ENCODE assay signal across 34 cellular contexts in the genomic region with DNA sequence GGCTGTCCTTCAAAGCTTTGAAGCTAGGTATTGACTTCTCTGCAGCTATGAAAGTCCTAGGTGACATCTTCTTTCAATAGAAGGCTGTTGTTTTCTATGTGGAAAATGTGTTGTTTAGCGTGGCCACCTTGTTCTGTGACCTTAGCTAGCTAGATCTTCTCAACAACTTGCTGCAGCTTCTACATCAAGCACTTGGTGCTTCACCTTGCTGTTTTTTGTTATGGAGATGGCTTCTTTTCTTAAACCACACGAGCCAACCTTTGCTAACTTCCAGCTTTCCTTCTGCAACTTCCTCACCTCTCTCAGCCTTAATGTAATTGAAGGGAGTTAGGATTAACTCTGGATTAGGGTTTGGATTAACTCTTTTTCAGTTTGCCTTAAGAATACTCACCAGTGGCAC.
"Had no signal": no experiment of that assay in that cellular context is flagged by ENCODE, and none has a peak within 500 bp of the region (broad histone marks: within the 10 kb centered on the region; RNA-seq: fewer than 3 reads in every experiment).

No MANE protein-coding gene starts in this region.

- H3K36me3 Mint-ChIP-seq: activated naive CD8-positive, alpha-beta T cell; T-cell had no signal

- DNase-seq: activated CD4-positive, alpha-beta memory T cell treated with anti-CD3 and anti-CD28 coated beads, Interleukin-2, amount 10 ng/mL, durations not matched to agents 7 days and 5 days; activated CD4-positive, alpha-beta T cell treated with anti-CD3 and anti-CD28 coated beads for 1 hour; activated CD4-positive, alpha-beta T cell treated with anti-CD3 and anti-CD28 coated beads for 4 hours; activated CD4-positive, alpha-beta T cell treated with anti-CD3 and anti-CD28 coated beads, Interleukin-2, amount 10 ng/mL, durations not matched to agents 7 days and 5 days; activated CD4-positive, alpha-beta T cell treated with anti-CD3 and anti-CD28 coated beads, Interleukin-2, amount 50 U/mL, for 4 hours; activated CD8-positive, alpha-beta memory T cell treated with anti-CD3 and anti-CD28 coated beads, Interleukin-2, amount 50 U/mL, for 48 hours; activated effector memory CD4-positive, alpha-beta T cell treated with Interleukin-2 at 50 U/mL for 16 hours; activated gamma-delta T cell treated with Interleukin-2 at 50 U/mL for 16 hours; activated naive CD4-positive, alpha-beta T cell treated with anti-CD3 and anti-CD28 coated beads, Interleukin-2, amount 50 U/mL, for 16 hours; activated naive CD4-positive, alpha-beta T cell treated with Interleukin-2 at 50 U/mL for 16 hours; activated T-cell treated with anti-CD3 and anti-CD28 coated beads for 4 hours; activated T-cell treated with anti-CD3 and anti-CD28 coated beads, Interleukin-2, amount 50 U/mL, for 24 hours; activated T-cell treated with anti-CD3 and anti-CD28 coated beads, Interleukin-2, amount 50 U/mL, for 72 hours; amniotic stem cell; anterior cingulate cortex; brain microvascular endothelial cell; cortex of kidney; dermis blood vessel endothelial cell; effector CD4-positive, alpha-beta T cell; effector memory CD8-positive, alpha-beta T cell; esophagus squamous epithelium; foreskin melanocyte; heart right ventricle; T-cell; T1000 had no signal

- H3K27ac Mint-ChIP-seq: activated CD4-positive, alpha-beta memory T cell treated with anti-CD3 and anti-CD28 coated beads, Interleukin-2, amount 10 ng/mL, durations not matched to agents 7 days and 5 days; activated CD4-positive, alpha-beta T cell treated with anti-CD3 and anti-CD28 coated beads, Interleukin-2, amount 10 ng/mL, durations not matched to agents 7 days and 5 days; activated naive CD8-positive, alpha-beta T cell; activated T-cell treated with anti-CD3 and anti-CD28 coated beads, Interleukin-2, amount 50 U/mL, for 24 hours; activated T-cell treated with anti-CD3 and anti-CD28 coated beads, Interleukin-2, amount 50 U/mL, for 72 hours; effector memory CD8-positive, alpha-beta T cell; T-cell; T-helper 1 cell treated with Interleukin-12 subunit alpha and Interleukin-12 subunit beta and Interleukin-4 antibody, amounts not matched to agents 30 μg/mL and 1 μg/mL, for 36 hours; T-helper 2 cell treated with Interferon-gamma antibody and Interleukin-4, amounts not matched to agents 5 μg/mL and 100 μg/mL, for 36 hours had no signal

- H3K27me3 ChIP-seq: brain microvascular endothelial cell, esophagus squamous epithelium, gastroesophageal sphincter, heart right ventricle had no signal

- H3K4me1 Mint-ChIP-seq: activated CD4-positive, alpha-beta memory T cell treated with anti-CD3 and anti-CD28 coated beads, Interleukin-2, amount 10 ng/mL, durations not matched to agents 7 days and 5 days; activated CD4-positive, alpha-beta T cell treated with anti-CD3 and anti-CD28 coated beads, Interleukin-2, amount 10 ng/mL, durations not matched to agents 7 days and 5 days; T-cell had no signal

- FAIRE-seq: astrocyte, bronchial epithelial cell, colon, endothelial cell of umbilical vein had no signal

- H3K27ac ChIP-seq: brain microvascular endothelial cell, epithelial cell of prostate, esophagus squamous epithelium, gastroesophageal sphincter, heart right ventricle had no signal

- H3K9me3 ChIP-seq: esophagus squamous epithelium, gastroesophageal sphincter, heart right ventricle had no signal

- H3K9me3 Mint-ChIP-seq: activated CD4-positive, alpha-beta memory T cell treated with anti-CD3 and anti-CD28 coated beads, Interleukin-2, amount 10 ng/mL, durations not matched to agents 7 days and 5 days; activated CD4-positive, alpha-beta T cell treated with anti-CD3 and anti-CD28 coated beads, Interleukin-2, amount 10 ng/mL, durations not matched to agents 7 days and 5 days; activated T-cell treated with anti-CD3 and anti-CD28 coated beads, Interleukin-2, amount 50 U/mL, for 24 hours; activated T-cell treated with anti-CD3 and anti-CD28 coated beads, Interleukin-2, amount 50 U/mL, for 72 hours; effector memory CD8-positive, alpha-beta T cell; T-cell; T-helper 1 cell treated with Interleukin-12 subunit alpha and Interleukin-12 subunit beta and Interleukin-4 antibody, amounts not matched to agents 30 μg/mL and 1 μg/mL, for 36 hours; T-helper 2 cell treated with Interferon-gamma antibody and Interleukin-4, amounts not matched to agents 5 μg/mL and 100 μg/mL, for 36 hours had no signal

- ATAC-seq: activated T-cell treated with anti-CD3 and anti-CD28 coated beads, Interleukin-2, amount 50 U/mL, for 72 hours; effector memory CD8-positive, alpha-beta T cell; gastroesophageal sphincter; heart right ventricle; T-cell had no signal

- H3K36me3 ChIP-seq: brain microvascular endothelial cell, esophagus squamous epithelium, gastroesophageal sphincter, heart right ventricle had no signal

- H3K4me3 ChIP-seq: esophagus squamous epithelium, gastroesophageal sphincter, heart right ventricle had no signal

- H3K4me3 Mint-ChIP-seq: activated CD4-positive, alpha-beta memory T cell treated with anti-CD3 and anti-CD28 coated beads, Interleukin-2, amount 10 ng/mL, durations not matched to agents 7 days and 5 days; activated CD4-positive, alpha-beta T cell treated with anti-CD3 and anti-CD28 coated beads, Interleukin-2, amount 10 ng/mL, durations not matched to agents 7 days and 5 days; activated naive CD8-positive, alpha-beta T cell; activated T-cell treated with anti-CD3 and anti-CD28 coated beads, Interleukin-2, amount 50 U/mL, for 24 hours; activated T-cell treated with anti-CD3 and anti-CD28 coated beads, Interleukin-2, amount 50 U/mL, for 72 hours; effector memory CD8-positive, alpha-beta T cell; T-cell; T-helper 1 cell treated with Interleukin-12 subunit alpha and Interleukin-12 subunit beta and Interleukin-4 antibody, amounts not matched to agents 30 μg/mL and 1 μg/mL, for 36 hours; T-helper 2 cell treated with Interferon-gamma antibody and Interleukin-4, amounts not matched to agents 5 μg/mL and 100 μg/mL, for 36 hours had no signal

- H3K4me1 ChIP-seq: esophagus squamous epithelium, gastroesophageal sphincter, heart right ventricle had no signal
